36 cellular contexts compared by ENCODE assay signal in genomic region chr20:48124960-48125359, GRCh38.
"Had no signal": no experiment of that assay in that cellular context is flagged by ENCODE, and none has a peak within 500 bp of the region (broad histone marks: within the 10 kb centered on the region; RNA-seq: fewer than 3 reads in every experiment).

No MANE protein-coding gene starts in this region.

- ATAC-seq: activated CD8-positive, alpha-beta T cell treated with anti-CD3 and anti-CD28 coated beads for 36 hours; activated naive CD4-positive, alpha-beta T cell treated with anti-CD3 and anti-CD28 coated beads, Interleukin-2, amount 50 U/mL, for 72 hours; activated T-cell treated with anti-CD3 and anti-CD28 coated beads, Interleukin-2, amount 50 U/mL, for 4 hours; activated T-cell treated with anti-CD3 and anti-CD28 coated beads, Interleukin-2, amount 50 U/mL, for 72 hours; activated T-helper 17 cell treated with anti-CD3 and anti-CD28 coated beads, Interleukin-2, amount 50 U/mL, for 72 hours; body of pancreas had no signal

- H3K27ac ChIP-seq: adrenal gland, body of pancreas, brain microvascular endothelial cell, breast epithelium, VCaP had no signal

- DNase-seq: activated B cell treated with CpG ODN at 0.5 μM for 24 hours; activated CD4-positive, alpha-beta memory T cell treated with anti-CD3 and anti-CD28 coated beads for 36 hours; activated CD4-positive, alpha-beta T cell treated with anti-CD3 and anti-CD28 coated beads for 4 hours; activated CD4-positive, alpha-beta T cell treated with anti-CD3 and anti-CD28 coated beads, Interleukin-2, amount 10 ng/mL, durations not matched to agents 24 days and 14 days; activated CD4-positive, alpha-beta T cell treated with anti-CD3 and anti-CD28 coated beads, Interleukin-2, amount 50 U/mL, for 1 hour; activated CD4-positive, alpha-beta T cell treated with anti-CD3 and anti-CD28 coated beads, Interleukin-2, amount 50 U/mL, for 4 hours; activated CD4-positive, CD25-positive, alpha-beta regulatory T cell treated with anti-CD3 and anti-CD28 coated beads, Interleukin-2, amount 50 U/mL, for 72 hours; activated CD8-positive, alpha-beta memory T cell treated with anti-CD3 and anti-CD28 coated beads, Interleukin-2, amount 50 U/mL, for 4 hours; activated CD8-positive, alpha-beta T cell treated with anti-CD3 and anti-CD28 coated beads for 36 hours; activated gamma-delta T cell treated with Interleukin-2 at 50 U/mL for 16 hours; activated naive CD4-positive, alpha-beta T cell; activated naive CD4-positive, alpha-beta T cell treated with anti-CD3 and anti-CD28 coated beads for 36 hours; activated naive CD4-positive, alpha-beta T cell treated with anti-CD3 and anti-CD28 coated beads, Interleukin-2, amount 50 U/mL, for 16 hours; activated naive CD8-positive, alpha-beta T cell treated with anti-CD3 and anti-CD28 coated beads for 36 hours; activated T-cell treated with anti-CD3 and anti-CD28 coated beads for 4 hours; activated T-cell treated with anti-CD3 and anti-CD28 coated beads, Interleukin-2, amount 50 U/mL, for 1 hour; activated T-cell treated with anti-CD3 and anti-CD28 coated beads, Interleukin-2, amount 50 U/mL, for 4 hours; activated T-cell treated with anti-CD3 and anti-CD28 coated beads, Interleukin-2, amount 50 U/mL, for 72 hours; adrenal gland; amniotic stem cell; aorta; body of pancreas; brain microvascular endothelial cell; central memory CD4-positive, alpha-beta T cell; T-helper 1 cell; T-helper 2 cell; T-helper 9 cell had no signal

- H3K4me3 Mint-ChIP-seq: activated B cell treated with CpG ODN at 0.5 μM for 24 hours; activated CD4-positive, alpha-beta memory T cell treated with anti-CD3 and anti-CD28 coated beads for 36 hours; activated CD4-positive, alpha-beta T cell treated with anti-CD3 and anti-CD28 coated beads, Interleukin-2, amount 10 ng/mL, durations not matched to agents 24 days and 14 days; activated CD8-positive, alpha-beta T cell treated with anti-CD3 and anti-CD28 coated beads for 36 hours; activated naive CD4-positive, alpha-beta T cell treated with anti-CD3 and anti-CD28 coated beads for 36 hours; activated naive CD8-positive, alpha-beta T cell treated with anti-CD3 and anti-CD28 coated beads for 36 hours; activated T-cell treated with anti-CD3 and anti-CD28 coated beads, Interleukin-2, amount 50 U/mL, for 4 hours; activated T-cell treated with anti-CD3 and anti-CD28 coated beads, Interleukin-2, amount 50 U/mL, for 72 hours; activated T-helper 1 cell treated with anti-CD3 and anti-CD28 coated beads, Interleukin-12 subunit alpha, Interleukin-12 subunit beta, Interleukin-2, Interleukin-4 antibody, amounts not matched to agents 30 ng/mL and 10 ng/mL and 1 ng/mL, durations not matched to agents 14 hours and 24 hours and 36 hours; activated T-helper 17 cell treated with anti-CD3 and anti-CD28 coated beads, Interleukin-2, amount 50 U/mL, for 72 hours; T-helper 1 cell treated with Interleukin-12 subunit alpha and Interleukin-12 subunit beta and Interleukin-4 antibody, amounts not matched to agents 30 μg/mL and 1 μg/mL, for 36 hours; T-helper 2 cell treated with Interferon-gamma antibody and Interleukin-4, amounts not matched to agents 5 μg/mL and 100 μg/mL, for 36 hours had no signal

- H3K4me1 Mint-ChIP-seq: activated B cell treated with CpG ODN at 0.5 μM for 24 hours; activated CD4-positive, alpha-beta T cell treated with anti-CD3 and anti-CD28 coated beads, Interleukin-2, amount 10 ng/mL, durations not matched to agents 24 days and 14 days; activated naive CD8-positive, alpha-beta T cell treated with anti-CD3 and anti-CD28 coated beads for 36 hours; activated T-helper 17 cell treated with anti-CD3 and anti-CD28 coated beads, Interleukin-2, amount 50 U/mL, for 72 hours had no signal

- H3K27me3 ChIP-seq: adrenal gland, body of pancreas, breast epithelium had no signal

- H3K9me3 Mint-ChIP-seq: activated B cell treated with CpG ODN at 0.5 μM for 24 hours; activated CD4-positive, alpha-beta memory T cell treated with anti-CD3 and anti-CD28 coated beads for 36 hours; activated CD4-positive, alpha-beta T cell treated with anti-CD3 and anti-CD28 coated beads, Interleukin-2, amount 10 ng/mL, durations not matched to agents 24 days and 14 days; activated CD8-positive, alpha-beta T cell treated with anti-CD3 and anti-CD28 coated beads for 36 hours; activated naive CD4-positive, alpha-beta T cell treated with anti-CD3 and anti-CD28 coated beads for 36 hours; activated naive CD8-positive, alpha-beta T cell treated with anti-CD3 and anti-CD28 coated beads for 36 hours; activated T-cell treated with anti-CD3 and anti-CD28 coated beads, Interleukin-2, amount 50 U/mL, for 4 hours; activated T-cell treated with anti-CD3 and anti-CD28 coated beads, Interleukin-2, amount 50 U/mL, for 72 hours; activated T-helper 1 cell treated with anti-CD3 and anti-CD28 coated beads, Interleukin-12 subunit alpha, Interleukin-12 subunit beta, Interleukin-2, Interleukin-4 antibody, amounts not matched to agents 30 ng/mL and 10 ng/mL and 1 ng/mL, durations not matched to agents 14 hours and 24 hours and 36 hours; activated T-helper 17 cell treated with anti-CD3 and anti-CD28 coated beads, Interleukin-2, amount 50 U/mL, for 72 hours; T-helper 1 cell treated with Interleukin-12 subunit alpha and Interleukin-12 subunit beta and Interleukin-4 antibody, amounts not matched to agents 30 μg/mL and 1 μg/mL, for 36 hours; T-helper 2 cell treated with Interferon-gamma antibody and Interleukin-4, amounts not matched to agents 5 μg/mL and 100 μg/mL, for 36 hours had no signal

- H3K27me3 Mint-ChIP-seq: activated CD4-positive, alpha-beta memory T cell treated with anti-CD3 and anti-CD28 coated beads for 36 hours; activated CD4-positive, alpha-beta T cell treated with anti-CD3 and anti-CD28 coated beads, Interleukin-2, amount 10 ng/mL, durations not matched to agents 24 days and 14 days; activated naive CD8-positive, alpha-beta T cell treated with anti-CD3 and anti-CD28 coated beads for 36 hours; activated T-helper 17 cell treated with anti-CD3 and anti-CD28 coated beads, Interleukin-2, amount 50 U/mL, for 72 hours had no signal

- H3K4me3 ChIP-seq: adrenal gland, body of pancreas, breast epithelium had no signal

- FAIRE-seq: astrocyte, TTC549 had no signal

- H3K27ac Mint-ChIP-seq: activated B cell treated with CpG ODN at 0.5 μM for 24 hours; activated CD4-positive, alpha-beta memory T cell treated with anti-CD3 and anti-CD28 coated beads for 36 hours; activated CD4-positive, alpha-beta T cell treated with anti-CD3 and anti-CD28 coated beads, Interleukin-2, amount 10 ng/mL, durations not matched to agents 24 days and 14 days; activated CD8-positive, alpha-beta T cell treated with anti-CD3 and anti-CD28 coated beads for 36 hours; activated naive CD4-positive, alpha-beta T cell treated with anti-CD3 and anti-CD28 coated beads for 36 hours; activated naive CD4-positive, alpha-beta T cell treated with anti-CD3 and anti-CD28 coated beads, Interleukin-2, amount 50 U/mL, for 72 hours; activated naive CD8-positive, alpha-beta T cell treated with anti-CD3 and anti-CD28 coated beads for 36 hours; activated T-cell treated with anti-CD3 and anti-CD28 coated beads, Interleukin-2, amount 50 U/mL, for 72 hours; activated T-helper 1 cell treated with anti-CD3 and anti-CD28 coated beads, Interleukin-12 subunit alpha, Interleukin-12 subunit beta, Interleukin-2, Interleukin-4 antibody, amounts not matched to agents 30 ng/mL and 10 ng/mL and 1 ng/mL, durations not matched to agents 14 hours and 24 hours and 36 hours; activated T-helper 17 cell treated with anti-CD3 and anti-CD28 coated beads, Interleukin-2, amount 50 U/mL, for 72 hours; T-helper 1 cell treated with Interleukin-12 subunit alpha and Interleukin-12 subunit beta and Interleukin-4 antibody, amounts not matched to agents 30 μg/mL and 1 μg/mL, for 36 hours; T-helper 2 cell treated with Interferon-gamma antibody and Interleukin-4, amounts not matched to agents 5 μg/mL and 100 μg/mL, for 36 hours had no signal

- H3K4me1 ChIP-seq: adrenal gland, body of pancreas had no signal

- H3K36me3 ChIP-seq: adrenal gland, brain microvascular endothelial cell, breast epithelium had no signal

- H3K9me3 ChIP-seq: adrenal gland, body of pancreas, breast epithelium had no signal

- H3K36me3 Mint-ChIP-seq: activated CD4-positive, alpha-beta memory T cell treated with anti-CD3 and anti-CD28 coated beads for 36 hours; activated naive CD4-positive, alpha-beta T cell treated with anti-CD3 and anti-CD28 coated beads, Interleukin-2, amount 50 U/mL, for 72 hours; activated naive CD8-positive, alpha-beta T cell treated with anti-CD3 and anti-CD28 coated beads for 36 hours had no signal
